8 cellular contexts compared by ENCODE assay signal in genomic region chr1:150566589-150567340, GRCh38. TPM values are rescaled to one million over a fixed set of nuclear protein-coding genes. Genes with fewer than 3 reads are reported as not detected.
A peak's percentile ranks its signal among the peaks of the same experiment; 100 is the strongest.
DNase-seq lines count a peak whose midpoint lies in the region; ATAC-seq, FAIRE-seq and TF ChIP-seq lines count a peak whose summit lies in the region.

No MANE protein-coding gene starts in this region.

- H3K4me3 Mint-ChIP-seq in activated CD8-positive, alpha-beta T cell treated with anti-CD3 and anti-CD28 coated beads, Interleukin-2, amount 10 ng/mL, durations not matched to agents 7 days and 5 days: peak overlapping the region; percentile 72

- in situ Hi-C loops in HAP-1 (cut with MboI; ENCODE audit: low sequenced_read_pairs): no loop called here

- peaks cover 29% of the 10 kb centered on the region for H3K36me3 Mint-ChIP-seq in activated CD8-positive, alpha-beta T cell treated with anti-CD3 and anti-CD28 coated beads, Interleukin-2, amount 10 ng/mL, durations not matched to agents 7 days and 5 days (ENCODE audit: low read depth)

- intact Hi-C loops in right cardiac atrium (cut with DNase I): loop anchor here in 1 of 4 donors (10.0 kb wide), 1 partner anchor 58 kb away; the partner anchor contains the start of gene ENSA

- H3K27me3 Mint-ChIP-seq in activated CD8-positive, alpha-beta T cell treated with anti-CD3 and anti-CD28 coated beads, Interleukin-2, amount 10 ng/mL, durations not matched to agents 7 days and 5 days (ENCODE audit: low read depth): no peaks in the 10 kb centered on the region

- peak overlapping the region; percentile 65 to 80 (median 71) for H3K9ac ChIP-seq in skeletal muscle tissue (ENCODE audit: low read depth in 1 of 3, low read length in 3 of 3)

- no peaks in the 10 kb centered on the region for H3K9me3 Mint-ChIP-seq in activated CD8-positive, alpha-beta T cell treated with anti-CD3 and anti-CD28 coated beads, Interleukin-2, amount 10 ng/mL, durations not matched to agents 7 days and 5 days (ENCODE audit: insufficient read depth)

- H3K4me3 ChIP-seq in right cardiac atrium (ENCODE audit: low read length): no peak overlapping the region
- H3K4me3 ChIP-seq in skeletal muscle tissue (ENCODE audit: low read length in 3 of 3): peak overlapping the region; percentile 27 to 66 (median 41)
- no peak overlapping the region for H3K4me3 ChIP-seq in HAP-1

- TF ChIP-seq POLR2A in GM19193 (IDR thresholded peaks at IDR 0.05; ENCODE audit: extremely low read depth, insufficient read depth, insufficient read length): peak; percentile 15

- H3K27me3 ChIP-seq in right cardiac atrium (ENCODE audit: control insufficient read depth, insufficient read depth) (no peaks in the 10 kb centered on the region), skeletal muscle tissue (ENCODE audit: control insufficient read depth in 3 of 3, insufficient read depth in 3 of 3, low read length in 3 of 3) (no peaks in the 10 kb centered on the region), HAP-1 (ENCODE audit: low read depth) (no peaks in the 10 kb centered on the region)

- no peak for DNase-seq in activated CD8-positive, alpha-beta T cell treated with anti-CD3 and anti-CD28 coated beads, Interleukin-2, amount 10 ng/mL, durations not matched to agents 7 days and 5 days
- DNase-seq in right cardiac atrium (no peak), RCC 7860 (ENCODE audit: low spot score) (no peak), HAP-1 (ENCODE audit: low spot score in 2 of 2) (no peak), NOMO-1 treated with DMSO at 0.1 percent for 48 hours (lab: John Stamatoyannopoulos, UW; ENCODE audit: unreplicated experiment) (no peak), hypothalamus (lab: John Stamatoyannopoulos, UW) (no peak)

- no peak for ATAC-seq in activated CD8-positive, alpha-beta T cell treated with anti-CD3 and anti-CD28 coated beads, Interleukin-2, amount 10 ng/mL, durations not matched to agents 7 days and 5 days
- no peak for ATAC-seq in right cardiac atrium

- WGBS in right cardiac atrium: 78% methylated on average over 12 of the region's 12 CpGs

- H3K4me1 Mint-ChIP-seq in activated CD8-positive, alpha-beta T cell treated with anti-CD3 and anti-CD28 coated beads, Interleukin-2, amount 10 ng/mL, durations not matched to agents 7 days and 5 days (ENCODE audit: low read depth): peaks cover 95% of the 10 kb centered on the region

- H3K4me1 ChIP-seq in right cardiac atrium (ENCODE audit: control insufficient read depth, insufficient read depth, low read length) (peaks cover 39% of the 10 kb centered on the region), skeletal muscle tissue (ENCODE audit: control insufficient read depth in 3 of 3, insufficient read depth in 3 of 3, low read length in 3 of 3) (peaks cover 77 to 92% (median 79%) of the 10 kb centered on the region in 3 donors), HAP-1 (peaks cover 30% of the 10 kb centered on the region)

- H3K9me3 ChIP-seq in right cardiac atrium (ENCODE audit: control insufficient read depth, low read length): no peaks in the 10 kb centered on the region
- H3K9me3 ChIP-seq in skeletal muscle tissue (ENCODE audit: control insufficient read depth in 3 of 3, low read length in 3 of 3): no peaks in the 10 kb centered on the region
- no peaks in the 10 kb centered on the region for H3K9me3 ChIP-seq in HAP-1

- H3K36me3 ChIP-seq in skeletal muscle tissue (ENCODE audit: control insufficient read depth in 3 of 3, insufficient read depth in 3 of 3, low read length in 3 of 3) (peaks cover 0 to 4% (median 2%) of the 10 kb centered on the region in 3 donors), HAP-1 (replicated peaks) (peaks cover 7% of the 10 kb centered on the region)

- FAIRE-seq in RCC 7860 (lab: Jason Lieb, UNC): no peak

- CTCF ChIA-PET in activated CD8-positive, alpha-beta T cell treated with anti-CD3 and anti-CD28 coated beads, Interleukin-2, amount 10 ng/mL, durations not matched to agents 7 days and 5 days (lab: Charles Lee): interaction anchor here (0.8 to 14.3 kb wide), 7 partner anchors 10 to 679 kb away, joined by 3 to 412 read pairs (median 6); partner anchors contain the start of genes ENSA and MCL1

- H3K27ac ChIP-seq in right cardiac atrium (ENCODE audit: low read length): peak overlapping the region; percentile 93
- H3K27ac ChIP-seq in skeletal muscle tissue (ENCODE audit: low read depth, low read length): peak overlapping the region; percentile 88

- H3K27ac Mint-ChIP-seq in activated CD8-positive, alpha-beta T cell treated with anti-CD3 and anti-CD28 coated beads, Interleukin-2, amount 10 ng/mL, durations not matched to agents 7 days and 5 days: peak overlapping the region; percentile 95

- POLR2A ChIA-PET in activated CD8-positive, alpha-beta T cell treated with anti-CD3 and anti-CD28 coated beads, Interleukin-2, amount 10 ng/mL, durations not matched to agents 7 days and 5 days (lab: Charles Lee): interaction anchor here (1.4 to 19.3 kb wide), 7 partner anchors 3 to 679 kb away, joined by 4 to 1108 read pairs (median 18); partner anchors contain the start of genes ENSA and MCL1

RNA-seq across cellular contexts. Expression of gene MCL1, which starts 12.6 kb away (rescaled TPM):
- 100 to 1,000 TPM; 249 to 261 TPM for total RNA-seq in activated CD8-positive, alpha-beta T cell treated with anti-CD3 and anti-CD28 coated beads, Interleukin-2, amount 10 ng/mL, durations not matched to agents 7 days and 5 days
- total RNA-seq in right cardiac atrium (100 to 1,000 TPM in 1 of 4 donors, 10 to 100 TPM in 3; 65.5 to 130 (median 80.2) TPM), skeletal muscle tissue (157 TPM)
- 78.7 TPM for polyA plus RNA-seq in right cardiac atrium

RNA-seq across cellular contexts. Expression of gene ADAMTSL4, which starts 17.6 kb away (rescaled TPM):
- total RNA-seq in activated CD8-positive, alpha-beta T cell treated with anti-CD3 and anti-CD28 coated beads, Interleukin-2, amount 10 ng/mL, durations not matched to agents 7 days and 5 days: not detected
- total RNA-seq in right cardiac atrium (10 to 100 TPM; 22.6 to 57.0 (median 37.2) TPM), skeletal muscle tissue (12.0 TPM)
- polyA plus RNA-seq in right cardiac atrium: 26.3 TPM

RNA-seq across cellular contexts. Expression of gene FALEC, which starts 51.2 kb away (rescaled TPM):
- not detected for total RNA-seq in activated CD8-positive, alpha-beta T cell treated with anti-CD3 and anti-CD28 coated beads, Interleukin-2, amount 10 ng/mL, durations not matched to agents 7 days and 5 days
- total RNA-seq in right cardiac atrium (under 1 TPM in 2 of 4 donors, not detected in 2; 0.60 to 0.70 TPM), skeletal muscle tissue (not detected)
- polyA plus RNA-seq in right cardiac atrium: not detected

RNA-seq across cellular contexts. Expression of gene ECM1, which starts 58.9 kb away (rescaled TPM):
- under 1 TPM; 0.71 to 0.78 TPM for total RNA-seq in activated CD8-positive, alpha-beta T cell treated with anti-CD3 and anti-CD28 coated beads, Interleukin-2, amount 10 ng/mL, durations not matched to agents 7 days and 5 days
- total RNA-seq in right cardiac atrium (10 to 100 TPM; 25.5 to 46.8 (median 34.8) TPM), skeletal muscle tissue (0.52 TPM)
- 24.1 TPM for polyA plus RNA-seq in right cardiac atrium

Comparison
In these comparisons a context has a peak if more than half of its experiments do, and no peak if none do; other contexts are left out.
1. H3K4me3 ChIP-seq: peak in skeletal muscle tissue (3 of 3); none in right cardiac atrium (single experiment) and HAP-1 (single experiment).
2. RNA of gene ADAMTSL4, which starts 17.6 kb away (total RNA-seq): 22.6 to 57.0 TPM in right cardiac atrium and 12.0 TPM in skeletal muscle tissue (single experiment); not detected in activated CD8-positive, alpha-beta T cell treated with anti-CD3 and anti-CD28 coated beads, Interleukin-2, amount 10 ng/mL, durations not matched to agents 7 days and 5 days; every median in the first group is over 10 times any median in the second.